1 cellular context compared by ENCODE assay signal in the genomic region with DNA sequence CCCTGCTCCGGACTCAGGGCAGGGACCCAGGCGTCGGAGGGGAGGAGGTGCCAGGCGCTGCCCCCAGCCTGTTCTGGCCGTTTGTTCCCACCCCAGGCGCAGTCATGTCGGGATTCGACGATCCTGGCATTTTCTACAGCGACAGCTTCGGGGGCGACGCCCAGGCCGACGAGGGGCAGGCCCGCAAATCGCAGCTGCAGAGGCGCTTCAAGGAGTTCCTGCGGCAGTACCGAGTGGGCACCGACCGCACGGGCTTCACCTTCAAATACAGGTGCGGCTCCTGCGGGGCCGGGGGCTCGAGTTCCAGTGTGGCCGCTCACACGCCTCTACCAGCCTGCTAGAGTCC.
TF ChIP-seq lines count a peak whose summit lies in the region.

No MANE protein-coding gene starts in this region.

TF ChIP-seq in WTC11, 78 proteins besides CTCF, POLR2A, EP300 and RAD21 (continued from another document):
- TF ChIP-seq, protein P1, sequence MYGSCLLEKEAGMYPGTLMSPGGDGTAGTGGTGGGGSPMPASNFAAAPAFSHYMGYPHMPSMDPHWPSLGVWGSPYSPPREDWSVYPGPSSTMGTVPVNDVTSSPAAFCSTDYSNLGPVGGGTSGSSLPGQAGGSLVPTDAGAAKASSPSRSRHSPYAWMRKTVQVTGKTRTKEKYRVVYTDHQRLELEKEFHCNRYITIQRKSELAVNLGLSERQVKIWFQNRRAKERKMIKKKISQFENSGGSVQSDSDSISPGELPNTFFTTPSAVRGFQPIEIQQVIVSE (CRISPR knock-in tag; IDR thresholded peaks at IDR 0.05; ENCODE audit: borderline replicate concordance), result no peak
- no peak for TF ChIP-seq ESRRA (CRISPR knock-in tag; IDR thresholded peaks at IDR 0.05; ENCODE audit: borderline replicate concordance)
